3 cellular contexts compared by ENCODE assay signal in the genomic region with DNA sequence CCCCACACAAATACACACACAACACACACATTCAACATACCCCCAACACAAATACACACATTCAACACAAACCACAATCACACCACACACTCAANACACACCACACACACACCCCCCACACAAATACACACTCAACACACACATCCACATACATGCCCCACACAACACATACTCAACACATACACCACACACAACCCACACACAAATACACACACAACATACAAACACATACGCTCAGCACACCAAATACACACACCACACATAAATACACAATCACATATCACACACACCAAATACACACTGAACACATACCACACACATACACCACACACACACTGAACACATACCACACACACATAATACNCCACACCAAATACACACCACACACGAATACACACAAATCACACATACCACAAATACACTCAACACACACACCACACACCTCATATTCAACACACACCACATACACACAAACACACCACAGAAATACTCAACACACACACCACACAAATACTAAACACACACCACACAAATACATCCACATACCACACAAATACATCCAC.
TF ChIP-seq lines count a peak whose summit lies in the region.

No MANE protein-coding gene starts in this region.

TF ChIP-seq in HepG2, 621 proteins besides CTCF, POLR2A, EP300 and RAD21 (continues in another document):
- 0 out of 2 replicates have a peak, but pooled peaks have one; percentile 5 for TF ChIP-seq FOXK2 (IDR thresholded peaks at IDR 0.05)
- TF ChIP-seq, protein P1, sequence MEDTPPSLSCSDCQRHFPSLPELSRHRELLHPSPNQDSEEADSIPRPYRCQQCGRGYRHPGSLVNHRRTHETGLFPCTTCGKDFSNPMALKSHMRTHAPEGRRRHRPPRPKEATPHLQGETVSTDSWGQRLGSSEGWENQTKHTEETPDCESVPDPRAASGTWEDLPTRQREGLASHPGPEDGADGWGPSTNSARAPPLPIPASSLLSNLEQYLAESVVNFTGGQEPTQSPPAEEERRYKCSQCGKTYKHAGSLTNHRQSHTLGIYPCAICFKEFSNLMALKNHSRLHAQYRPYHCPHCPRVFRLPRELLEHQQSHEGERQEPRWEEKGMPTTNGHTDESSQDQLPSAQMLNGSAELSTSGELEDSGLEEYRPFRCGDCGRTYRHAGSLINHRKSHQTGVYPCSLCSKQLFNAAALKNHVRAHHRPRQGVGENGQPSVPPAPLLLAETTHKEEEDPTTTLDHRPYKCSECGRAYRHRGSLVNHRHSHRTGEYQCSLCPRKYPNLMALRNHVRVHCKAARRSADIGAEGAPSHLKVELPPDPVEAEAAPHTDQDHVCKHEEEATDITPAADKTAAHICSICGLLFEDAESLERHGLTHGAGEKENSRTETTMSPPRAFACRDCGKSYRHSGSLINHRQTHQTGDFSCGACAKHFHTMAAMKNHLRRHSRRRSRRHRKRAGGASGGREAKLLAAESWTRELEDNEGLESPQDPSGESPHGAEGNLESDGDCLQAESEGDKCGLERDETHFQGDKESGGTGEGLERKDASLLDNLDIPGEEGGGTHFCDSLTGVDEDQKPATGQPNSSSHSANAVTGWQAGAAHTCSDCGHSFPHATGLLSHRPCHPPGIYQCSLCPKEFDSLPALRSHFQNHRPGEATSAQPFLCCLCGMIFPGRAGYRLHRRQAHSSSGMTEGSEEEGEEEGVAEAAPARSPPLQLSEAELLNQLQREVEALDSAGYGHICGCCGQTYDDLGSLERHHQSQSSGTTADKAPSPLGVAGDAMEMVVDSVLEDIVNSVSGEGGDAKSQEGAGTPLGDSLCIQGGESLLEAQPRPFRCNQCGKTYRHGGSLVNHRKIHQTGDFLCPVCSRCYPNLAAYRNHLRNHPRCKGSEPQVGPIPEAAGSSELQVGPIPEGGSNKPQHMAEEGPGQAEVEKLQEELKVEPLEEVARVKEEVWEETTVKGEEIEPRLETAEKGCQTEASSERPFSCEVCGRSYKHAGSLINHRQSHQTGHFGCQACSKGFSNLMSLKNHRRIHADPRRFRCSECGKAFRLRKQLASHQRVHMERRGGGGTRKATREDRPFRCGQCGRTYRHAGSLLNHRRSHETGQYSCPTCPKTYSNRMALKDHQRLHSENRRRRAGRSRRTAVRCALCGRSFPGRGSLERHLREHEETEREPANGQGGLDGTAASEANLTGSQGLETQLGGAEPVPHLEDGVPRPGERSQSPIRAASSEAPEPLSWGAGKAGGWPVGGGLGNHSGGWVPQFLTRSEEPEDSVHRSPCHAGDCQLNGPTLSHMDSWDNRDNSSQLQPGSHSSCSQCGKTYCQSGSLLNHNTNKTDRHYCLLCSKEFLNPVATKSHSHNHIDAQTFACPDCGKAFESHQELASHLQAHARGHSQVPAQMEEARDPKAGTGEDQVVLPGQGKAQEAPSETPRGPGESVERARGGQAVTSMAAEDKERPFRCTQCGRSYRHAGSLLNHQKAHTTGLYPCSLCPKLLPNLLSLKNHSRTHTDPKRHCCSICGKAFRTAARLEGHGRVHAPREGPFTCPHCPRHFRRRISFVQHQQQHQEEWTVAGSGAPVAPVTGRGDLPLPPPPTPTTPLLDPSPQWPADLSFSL (CRISPR knock-in tag; IDR thresholded peaks at IDR 0.05), result peak; percentile 5; the same call in 1 of the 2 replicates
- no peak for TF ChIP-seq ZNF337 (CRISPR knock-in tag; IDR thresholded peaks at IDR 0.05; ENCODE audit: borderline replicate concordance, low read depth)
- 0 out of 2 replicates have a peak, but pooled peaks have one; percentile 55 for TF ChIP-seq ZNF207 (IDR thresholded peaks at IDR 0.05; ENCODE audit: borderline replicate concordance)
- TF ChIP-seq, protein P2, sequence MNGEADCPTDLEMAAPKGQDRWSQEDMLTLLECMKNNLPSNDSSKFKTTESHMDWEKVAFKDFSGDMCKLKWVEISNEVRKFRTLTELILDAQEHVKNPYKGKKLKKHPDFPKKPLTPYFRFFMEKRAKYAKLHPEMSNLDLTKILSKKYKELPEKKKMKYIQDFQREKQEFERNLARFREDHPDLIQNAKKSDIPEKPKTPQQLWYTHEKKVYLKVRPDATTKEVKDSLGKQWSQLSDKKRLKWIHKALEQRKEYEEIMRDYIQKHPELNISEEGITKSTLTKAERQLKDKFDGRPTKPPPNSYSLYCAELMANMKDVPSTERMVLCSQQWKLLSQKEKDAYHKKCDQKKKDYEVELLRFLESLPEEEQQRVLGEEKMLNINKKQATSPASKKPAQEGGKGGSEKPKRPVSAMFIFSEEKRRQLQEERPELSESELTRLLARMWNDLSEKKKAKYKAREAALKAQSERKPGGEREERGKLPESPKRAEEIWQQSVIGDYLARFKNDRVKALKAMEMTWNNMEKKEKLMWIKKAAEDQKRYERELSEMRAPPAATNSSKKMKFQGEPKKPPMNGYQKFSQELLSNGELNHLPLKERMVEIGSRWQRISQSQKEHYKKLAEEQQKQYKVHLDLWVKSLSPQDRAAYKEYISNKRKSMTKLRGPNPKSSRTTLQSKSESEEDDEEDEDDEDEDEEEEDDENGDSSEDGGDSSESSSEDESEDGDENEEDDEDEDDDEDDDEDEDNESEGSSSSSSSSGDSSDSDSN (CRISPR knock-in tag; IDR thresholded peaks at IDR 0.05), result no peak

TF ChIP-seq in H1, 55 proteins besides CTCF, POLR2A, EP300 and RAD21:
- TF ChIP-seq TAF7 (optimal IDR thresholded peaks at IDR 0.05; ENCODE audit: borderline replicate concordance, low read depth, low read length) (no peak), ZNF274 (IDR thresholded peaks at IDR 0.05; ENCODE audit: borderline replicate concordance, extremely low read depth, low read length) (no peak), MAFK (IDR thresholded peaks at IDR 0.05; ENCODE audit: low read depth, low read length) (no peak), CHD2 (IDR thresholded peaks at IDR 0.05; ENCODE audit: low read length) (no peak), PHF8 (conservative IDR thresholded peaks at IDR 0.05; ENCODE audit: low read depth, low read length) (no peak), YY1 (IDR thresholded peaks at IDR 0.05; ENCODE audit: low read depth, low read length) (no peak), RNF2 (IDR thresholded peaks at IDR 0.05; ENCODE audit: borderline replicate concordance, low read depth, low read length, missing control alignments, poor library complexity, severe bottlenecking) (no peak), SRF (IDR thresholded peaks at IDR 0.05; ENCODE audit: low read depth, low read length) (no peak), SIRT6 (IDR thresholded peaks at IDR 0.05; ENCODE audit: low read length) (no peak)
- TF ChIP-seq, protein P3, sequence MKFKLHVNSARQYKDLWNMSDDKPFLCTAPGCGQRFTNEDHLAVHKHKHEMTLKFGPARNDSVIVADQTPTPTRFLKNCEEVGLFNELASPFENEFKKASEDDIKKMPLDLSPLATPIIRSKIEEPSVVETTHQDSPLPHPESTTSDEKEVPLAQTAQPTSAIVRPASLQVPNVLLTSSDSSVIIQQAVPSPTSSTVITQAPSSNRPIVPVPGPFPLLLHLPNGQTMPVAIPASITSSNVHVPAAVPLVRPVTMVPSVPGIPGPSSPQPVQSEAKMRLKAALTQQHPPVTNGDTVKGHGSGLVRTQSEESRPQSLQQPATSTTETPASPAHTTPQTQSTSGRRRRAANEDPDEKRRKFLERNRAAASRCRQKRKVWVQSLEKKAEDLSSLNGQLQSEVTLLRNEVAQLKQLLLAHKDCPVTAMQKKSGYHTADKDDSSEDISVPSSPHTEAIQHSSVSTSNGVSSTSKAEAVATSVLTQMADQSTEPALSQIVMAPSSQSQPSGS (IDR thresholded peaks at IDR 0.05; ENCODE audit: low read length), result no peak

TF ChIP-seq in WTC11, 78 proteins besides CTCF, POLR2A, EP300 and RAD21 (continues in another document):
- TF ChIP-seq, protein P4, sequence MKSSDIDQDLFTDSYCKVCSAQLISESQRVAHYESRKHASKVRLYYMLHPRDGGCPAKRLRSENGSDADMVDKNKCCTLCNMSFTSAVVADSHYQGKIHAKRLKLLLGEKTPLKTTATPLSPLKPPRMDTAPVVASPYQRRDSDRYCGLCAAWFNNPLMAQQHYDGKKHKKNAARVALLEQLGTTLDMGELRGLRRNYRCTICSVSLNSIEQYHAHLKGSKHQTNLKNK (CRISPR knock-in tag; IDR thresholded peaks at IDR 0.05), result no peak
- TF ChIP-seq, protein P5, sequence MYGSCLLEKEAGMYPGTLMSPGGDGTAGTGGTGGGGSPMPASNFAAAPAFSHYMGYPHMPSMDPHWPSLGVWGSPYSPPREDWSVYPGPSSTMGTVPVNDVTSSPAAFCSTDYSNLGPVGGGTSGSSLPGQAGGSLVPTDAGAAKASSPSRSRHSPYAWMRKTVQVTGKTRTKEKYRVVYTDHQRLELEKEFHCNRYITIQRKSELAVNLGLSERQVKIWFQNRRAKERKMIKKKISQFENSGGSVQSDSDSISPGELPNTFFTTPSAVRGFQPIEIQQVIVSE (CRISPR knock-in tag; IDR thresholded peaks at IDR 0.05; ENCODE audit: borderline replicate concordance), result no peak
- TF ChIP-seq, protein P6, sequence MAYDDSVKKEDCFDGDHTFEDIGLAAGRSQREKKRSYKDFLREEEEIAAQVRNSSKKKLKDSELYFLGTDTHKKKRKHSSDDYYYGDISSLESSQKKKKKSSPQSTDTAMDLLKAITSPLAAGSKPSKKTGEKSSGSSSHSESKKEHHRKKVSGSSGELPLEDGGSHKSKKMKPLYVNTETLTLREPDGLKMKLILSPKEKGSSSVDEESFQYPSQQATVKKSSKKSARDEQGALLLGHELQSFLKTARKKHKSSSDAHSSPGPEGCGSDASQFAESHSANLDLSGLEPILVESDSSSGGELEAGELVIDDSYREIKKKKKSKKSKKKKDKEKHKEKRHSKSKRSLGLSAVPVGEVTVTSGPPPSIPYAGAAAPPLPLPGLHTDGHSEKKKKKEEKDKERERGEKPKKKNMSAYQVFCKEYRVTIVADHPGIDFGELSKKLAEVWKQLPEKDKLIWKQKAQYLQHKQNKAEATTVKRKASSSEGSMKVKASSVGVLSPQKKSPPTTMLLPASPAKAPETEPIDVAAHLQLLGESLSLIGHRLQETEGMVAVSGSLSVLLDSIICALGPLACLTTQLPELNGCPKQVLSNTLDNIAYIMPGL (CRISPR knock-in tag; IDR thresholded peaks at IDR 0.05), result no peak
- TF ChIP-seq NFATC4 (CRISPR knock-in tag; IDR thresholded peaks at IDR 0.05) (no peak), PRRX2 (CRISPR knock-in tag; IDR thresholded peaks at IDR 0.05) (no peak), ESRRA (CRISPR knock-in tag; IDR thresholded peaks at IDR 0.05; ENCODE audit: borderline replicate concordance) (no peak), KAT7 (CRISPR knock-in tag; IDR thresholded peaks at IDR 0.05; ENCODE audit: borderline replicate concordance) (no peak), JAZF1 (CRISPR knock-in tag; IDR thresholded peaks at IDR 0.05) (no peak), CREM (CRISPR knock-in tag; IDR thresholded peaks at IDR 0.05) (no peak), ZNF317 (CRISPR knock-in tag; IDR thresholded peaks at IDR 0.05; ENCODE audit: borderline replicate concordance, low read depth) (no peak), CBFB (CRISPR knock-in tag; IDR thresholded peaks at IDR 0.05; ENCODE audit: low read depth) (no peak), NR1H2 (CRISPR knock-in tag; IDR thresholded peaks at IDR 0.05) (no peak), ZNF232 (CRISPR knock-in tag; IDR thresholded peaks at IDR 0.05) (no peak)
- TF ChIP-seq, protein P7, sequence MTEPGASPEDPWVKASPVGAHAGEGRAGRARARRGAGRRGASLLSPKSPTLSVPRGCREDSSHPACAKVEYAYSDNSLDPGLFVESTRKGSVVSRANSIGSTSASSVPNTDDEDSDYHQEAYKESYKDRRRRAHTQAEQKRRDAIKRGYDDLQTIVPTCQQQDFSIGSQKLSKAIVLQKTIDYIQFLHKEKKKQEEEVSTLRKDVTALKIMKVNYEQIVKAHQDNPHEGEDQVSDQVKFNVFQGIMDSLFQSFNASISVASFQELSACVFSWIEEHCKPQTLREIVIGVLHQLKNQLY (CRISPR knock-in tag; IDR thresholded peaks at IDR 0.05), result no peak
- TF ChIP-seq, protein P3 (CRISPR knock-in tag; IDR thresholded peaks at IDR 0.05; ENCODE audit: borderline replicate concordance, low read depth), result no peak
- TF ChIP-seq, protein P8, sequence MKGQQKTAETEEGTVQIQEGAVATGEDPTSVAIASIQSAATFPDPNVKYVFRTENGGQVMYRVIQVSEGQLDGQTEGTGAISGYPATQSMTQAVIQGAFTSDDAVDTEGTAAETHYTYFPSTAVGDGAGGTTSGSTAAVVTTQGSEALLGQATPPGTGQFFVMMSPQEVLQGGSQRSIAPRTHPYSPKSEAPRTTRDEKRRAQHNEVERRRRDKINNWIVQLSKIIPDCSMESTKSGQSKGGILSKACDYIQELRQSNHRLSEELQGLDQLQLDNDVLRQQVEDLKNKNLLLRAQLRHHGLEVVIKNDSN (CRISPR knock-in tag; IDR thresholded peaks at IDR 0.05), result no peak
- TF ChIP-seq, protein P9, sequence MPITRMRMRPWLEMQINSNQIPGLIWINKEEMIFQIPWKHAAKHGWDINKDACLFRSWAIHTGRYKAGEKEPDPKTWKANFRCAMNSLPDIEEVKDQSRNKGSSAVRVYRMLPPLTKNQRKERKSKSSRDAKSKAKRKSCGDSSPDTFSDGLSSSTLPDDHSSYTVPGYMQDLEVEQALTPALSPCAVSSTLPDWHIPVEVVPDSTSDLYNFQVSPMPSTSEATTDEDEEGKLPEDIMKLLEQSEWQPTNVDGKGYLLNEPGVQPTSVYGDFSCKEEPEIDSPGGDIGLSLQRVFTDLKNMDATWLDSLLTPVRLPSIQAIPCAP (CRISPR knock-in tag; IDR thresholded peaks at IDR 0.05), result no peak
- TF ChIP-seq, protein P10, sequence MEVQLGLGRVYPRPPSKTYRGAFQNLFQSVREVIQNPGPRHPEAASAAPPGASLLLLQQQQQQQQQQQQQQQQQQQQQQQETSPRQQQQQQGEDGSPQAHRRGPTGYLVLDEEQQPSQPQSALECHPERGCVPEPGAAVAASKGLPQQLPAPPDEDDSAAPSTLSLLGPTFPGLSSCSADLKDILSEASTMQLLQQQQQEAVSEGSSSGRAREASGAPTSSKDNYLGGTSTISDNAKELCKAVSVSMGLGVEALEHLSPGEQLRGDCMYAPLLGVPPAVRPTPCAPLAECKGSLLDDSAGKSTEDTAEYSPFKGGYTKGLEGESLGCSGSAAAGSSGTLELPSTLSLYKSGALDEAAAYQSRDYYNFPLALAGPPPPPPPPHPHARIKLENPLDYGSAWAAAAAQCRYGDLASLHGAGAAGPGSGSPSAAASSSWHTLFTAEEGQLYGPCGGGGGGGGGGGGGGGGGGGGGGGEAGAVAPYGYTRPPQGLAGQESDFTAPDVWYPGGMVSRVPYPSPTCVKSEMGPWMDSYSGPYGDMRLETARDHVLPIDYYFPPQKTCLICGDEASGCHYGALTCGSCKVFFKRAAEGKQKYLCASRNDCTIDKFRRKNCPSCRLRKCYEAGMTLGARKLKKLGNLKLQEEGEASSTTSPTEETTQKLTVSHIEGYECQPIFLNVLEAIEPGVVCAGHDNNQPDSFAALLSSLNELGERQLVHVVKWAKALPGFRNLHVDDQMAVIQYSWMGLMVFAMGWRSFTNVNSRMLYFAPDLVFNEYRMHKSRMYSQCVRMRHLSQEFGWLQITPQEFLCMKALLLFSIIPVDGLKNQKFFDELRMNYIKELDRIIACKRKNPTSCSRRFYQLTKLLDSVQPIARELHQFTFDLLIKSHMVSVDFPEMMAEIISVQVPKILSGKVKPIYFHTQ (CRISPR knock-in tag; IDR thresholded peaks at IDR 0.05), result no peak
- TF ChIP-seq, protein P11, sequence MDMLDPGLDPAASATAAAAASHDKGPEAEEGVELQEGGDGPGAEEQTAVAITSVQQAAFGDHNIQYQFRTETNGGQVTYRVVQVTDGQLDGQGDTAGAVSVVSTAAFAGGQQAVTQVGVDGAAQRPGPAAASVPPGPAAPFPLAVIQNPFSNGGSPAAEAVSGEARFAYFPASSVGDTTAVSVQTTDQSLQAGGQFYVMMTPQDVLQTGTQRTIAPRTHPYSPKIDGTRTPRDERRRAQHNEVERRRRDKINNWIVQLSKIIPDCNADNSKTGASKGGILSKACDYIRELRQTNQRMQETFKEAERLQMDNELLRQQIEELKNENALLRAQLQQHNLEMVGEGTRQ (CRISPR knock-in tag; IDR thresholded peaks at IDR 0.05), result no peak
